In genomic region chr16:19728636-19728965, GRCh38 we compare ENCODE assay signal across 32 cellular contexts.
"Had no signal": no experiment of that assay in that cellular context is flagged by ENCODE, and none has a peak within 500 bp of the region (broad histone marks: within the 10 kb centered on the region; RNA-seq: fewer than 3 reads in every experiment).

No MANE protein-coding gene starts in this region.

- H3K27ac ChIP-seq: adrenal gland, body of pancreas, epithelial cell of prostate, esophagus squamous epithelium, gastroesophageal sphincter, heart right ventricle had no signal

- H3K36me3 ChIP-seq: adrenal gland had no signal

- H3K36me3 Mint-ChIP-seq: activated CD8-positive, alpha-beta memory T cell treated with anti-CD3 and anti-CD28 coated beads, Interleukin-2, amount 10 ng/mL, durations not matched to agents 7 days and 5 days; activated naive CD4-positive, alpha-beta T cell treated with anti-CD3 and anti-CD28 coated beads, Interleukin-2, amount 50 U/mL, for 24 hours; activated naive CD8-positive, alpha-beta T cell treated with anti-CD3 and anti-CD28 coated beads for 36 hours had no signal

- H3K27me3 Mint-ChIP-seq: activated CD4-positive, alpha-beta memory T cell treated with anti-CD3 and anti-CD28 coated beads for 36 hours; activated CD4-positive, alpha-beta T cell treated with anti-CD3 and anti-CD28 coated beads for 36 hours; activated CD4-positive, alpha-beta T cell treated with anti-CD3 and anti-CD28 coated beads, Interleukin-2, amount 10 ng/mL, durations not matched to agents 24 days and 14 days; activated CD8-positive, alpha-beta memory T cell treated with anti-CD3 and anti-CD28 coated beads, Interleukin-2, amount 10 ng/mL, durations not matched to agents 7 days and 5 days; activated naive CD4-positive, alpha-beta T cell treated with anti-CD3 and anti-CD28 coated beads, Interleukin-2, amount 50 U/mL, for 24 hours; activated naive CD8-positive, alpha-beta T cell treated with anti-CD3 and anti-CD28 coated beads for 36 hours; activated naive CD8-positive, alpha-beta T cell treated with anti-CD3 and anti-CD28 coated beads, Interleukin-2, amount 50 U/mL, for 24 hours; effector memory CD8-positive, alpha-beta T cell had no signal

- H3K4me1 ChIP-seq: adrenal gland, body of pancreas, esophagus squamous epithelium, gastroesophageal sphincter had no signal

- H3K4me3 ChIP-seq: adrenal gland, body of pancreas, esophagus squamous epithelium, gastroesophageal sphincter, heart right ventricle had no signal

- FAIRE-seq: colon had no signal

- H3K4me3 Mint-ChIP-seq: activated CD4-positive, alpha-beta memory T cell treated with anti-CD3 and anti-CD28 coated beads for 36 hours; activated CD4-positive, alpha-beta T cell treated with anti-CD3 and anti-CD28 coated beads for 36 hours; activated CD4-positive, alpha-beta T cell treated with anti-CD3 and anti-CD28 coated beads, Interleukin-2, amount 10 ng/mL, durations not matched to agents 24 days and 14 days; activated CD8-positive, alpha-beta memory T cell treated with anti-CD3 and anti-CD28 coated beads, Interleukin-2, amount 10 ng/mL, durations not matched to agents 7 days and 5 days; activated CD8-positive, alpha-beta T cell treated with anti-CD3 and anti-CD28 coated beads, Interleukin-2, amount 10 ng/mL, durations not matched to agents 7 days and 5 days; activated naive CD4-positive, alpha-beta T cell treated with anti-CD3 and anti-CD28 coated beads for 36 hours; activated naive CD4-positive, alpha-beta T cell treated with anti-CD3 and anti-CD28 coated beads, Interleukin-2, amount 50 U/mL, for 24 hours; activated naive CD8-positive, alpha-beta T cell treated with anti-CD3 and anti-CD28 coated beads for 36 hours; activated naive CD8-positive, alpha-beta T cell treated with anti-CD3 and anti-CD28 coated beads, Interleukin-2, amount 50 U/mL, for 24 hours; activated T-helper 1 cell treated with anti-CD3 and anti-CD28 coated beads, Interleukin-12 subunit alpha, Interleukin-12 subunit beta, Interleukin-2, Interleukin-4 antibody, amounts not matched to agents 30 ng/mL and 10 ng/mL and 1 ng/mL, durations not matched to agents 14 hours and 24 hours and 36 hours; effector memory CD8-positive, alpha-beta T cell had no signal

- H3K9me3 Mint-ChIP-seq: activated CD4-positive, alpha-beta memory T cell treated with anti-CD3 and anti-CD28 coated beads for 36 hours; activated CD4-positive, alpha-beta T cell treated with anti-CD3 and anti-CD28 coated beads, Interleukin-2, amount 10 ng/mL, durations not matched to agents 24 days and 14 days; activated naive CD4-positive, alpha-beta T cell treated with anti-CD3 and anti-CD28 coated beads for 36 hours; activated naive CD4-positive, alpha-beta T cell treated with anti-CD3 and anti-CD28 coated beads, Interleukin-2, amount 50 U/mL, for 24 hours; activated naive CD8-positive, alpha-beta T cell treated with anti-CD3 and anti-CD28 coated beads for 36 hours; activated naive CD8-positive, alpha-beta T cell treated with anti-CD3 and anti-CD28 coated beads, Interleukin-2, amount 50 U/mL, for 24 hours; activated T-helper 1 cell treated with anti-CD3 and anti-CD28 coated beads, Interleukin-12 subunit alpha, Interleukin-12 subunit beta, Interleukin-2, Interleukin-4 antibody, amounts not matched to agents 30 ng/mL and 10 ng/mL and 1 ng/mL, durations not matched to agents 14 hours and 24 hours and 36 hours; activated T-helper 2 cell treated with anti-CD3 and anti-CD28 coated beads, Interferon-gamma antibody, Interleukin-2, Interleukin-4, amounts not matched to agents 10 μg/mL and 5 μg/mL and 100 μg/mL, durations not matched to agents 14 hours and 24 hours and 36 hours; effector memory CD8-positive, alpha-beta T cell had no signal

- H3K4me1 Mint-ChIP-seq: activated CD4-positive, alpha-beta T cell treated with anti-CD3 and anti-CD28 coated beads for 36 hours; activated CD4-positive, alpha-beta T cell treated with anti-CD3 and anti-CD28 coated beads, Interleukin-2, amount 10 ng/mL, durations not matched to agents 24 days and 14 days; activated naive CD4-positive, alpha-beta T cell treated with anti-CD3 and anti-CD28 coated beads, Interleukin-2, amount 50 U/mL, for 24 hours had no signal

- DNase-seq: activated CD4-positive, alpha-beta memory T cell treated with anti-CD3 and anti-CD28 coated beads for 36 hours; activated CD4-positive, alpha-beta T cell treated with anti-CD3 and anti-CD28 coated beads for 36 hours; activated CD4-positive, alpha-beta T cell treated with anti-CD3 and anti-CD28 coated beads, Interleukin-2, amount 10 ng/mL, durations not matched to agents 24 days and 14 days; activated CD4-positive, CD25-positive, alpha-beta regulatory T cell; activated CD4-positive, CD25-positive, alpha-beta regulatory T cell treated with anti-CD3 and anti-CD28 coated beads, Interleukin-2, amount 50 U/mL, for 72 hours; activated CD8-positive, alpha-beta memory T cell treated with anti-CD3 and anti-CD28 coated beads, Interleukin-2, amount 10 ng/mL, durations not matched to agents 7 days and 5 days; activated CD8-positive, alpha-beta memory T cell treated with anti-CD3 and anti-CD28 coated beads, Interleukin-2, amount 50 U/mL, for 4 hours; activated CD8-positive, alpha-beta T cell treated with anti-CD3 and anti-CD28 coated beads, Interleukin-2, amount 10 ng/mL, durations not matched to agents 7 days and 5 days; activated effector memory CD4-positive, alpha-beta T cell treated with anti-CD3 and anti-CD28 coated beads, Interleukin-2, amount 50 U/mL, for 16 hours; activated naive CD4-positive, alpha-beta T cell treated with anti-CD3 and anti-CD28 coated beads for 36 hours; activated naive CD8-positive, alpha-beta T cell treated with anti-CD3 and anti-CD28 coated beads for 36 hours; activated naive CD8-positive, alpha-beta T cell treated with anti-CD3 and anti-CD28 coated beads, Interleukin-2, amount 50 U/mL, for 24 hours; activated T-cell treated with anti-CD3 and anti-CD28 coated beads, Interleukin-2, amount 50 U/mL, for 1 hour; activated T-cell treated with anti-CD3 and anti-CD28 coated beads, Interleukin-2, amount 50 U/mL, for 48 hours; adrenal gland; amygdala; aorta; body of pancreas; caudate nucleus; cortex of kidney; dermis blood vessel endothelial cell; effector CD4-positive, alpha-beta T cell; effector memory CD8-positive, alpha-beta T cell; esophagus squamous epithelium; foreskin melanocyte; heart right ventricle had no signal

- H3K27ac Mint-ChIP-seq: activated CD4-positive, alpha-beta memory T cell treated with anti-CD3 and anti-CD28 coated beads for 36 hours; activated CD4-positive, alpha-beta T cell treated with anti-CD3 and anti-CD28 coated beads for 36 hours; activated CD4-positive, alpha-beta T cell treated with anti-CD3 and anti-CD28 coated beads, Interleukin-2, amount 10 ng/mL, durations not matched to agents 24 days and 14 days; activated CD8-positive, alpha-beta memory T cell treated with anti-CD3 and anti-CD28 coated beads, Interleukin-2, amount 10 ng/mL, durations not matched to agents 7 days and 5 days; activated CD8-positive, alpha-beta T cell treated with anti-CD3 and anti-CD28 coated beads, Interleukin-2, amount 10 ng/mL, durations not matched to agents 7 days and 5 days; activated naive CD4-positive, alpha-beta T cell treated with anti-CD3 and anti-CD28 coated beads for 36 hours; activated naive CD4-positive, alpha-beta T cell treated with anti-CD3 and anti-CD28 coated beads, Interleukin-2, amount 50 U/mL, for 24 hours; activated naive CD8-positive, alpha-beta T cell treated with anti-CD3 and anti-CD28 coated beads for 36 hours; activated naive CD8-positive, alpha-beta T cell treated with anti-CD3 and anti-CD28 coated beads, Interleukin-2, amount 50 U/mL, for 24 hours; activated T-helper 1 cell treated with anti-CD3 and anti-CD28 coated beads, Interleukin-12 subunit alpha, Interleukin-12 subunit beta, Interleukin-2, Interleukin-4 antibody, amounts not matched to agents 30 ng/mL and 10 ng/mL and 1 ng/mL, durations not matched to agents 14 hours and 24 hours and 36 hours; activated T-helper 2 cell treated with anti-CD3 and anti-CD28 coated beads, Interferon-gamma antibody, Interleukin-2, Interleukin-4, amounts not matched to agents 10 μg/mL and 5 μg/mL and 100 μg/mL, durations not matched to agents 14 hours and 24 hours and 36 hours; effector memory CD8-positive, alpha-beta T cell had no signal

- H3K9me3 ChIP-seq: adrenal gland, body of pancreas, esophagus squamous epithelium, gastroesophageal sphincter, heart right ventricle had no signal

- ATAC-seq: activated CD4-positive, alpha-beta T cell treated with anti-CD3 and anti-CD28 coated beads for 36 hours; activated CD8-positive, alpha-beta memory T cell treated with anti-CD3 and anti-CD28 coated beads, Interleukin-2, amount 10 ng/mL, durations not matched to agents 7 days and 5 days; activated CD8-positive, alpha-beta T cell treated with anti-CD3 and anti-CD28 coated beads, Interleukin-2, amount 10 ng/mL, durations not matched to agents 7 days and 5 days; activated naive CD8-positive, alpha-beta T cell treated with anti-CD3 and anti-CD28 coated beads, Interleukin-2, amount 50 U/mL, for 24 hours; body of pancreas; gastroesophageal sphincter; heart right ventricle had no signal

- H3K27me3 ChIP-seq: adrenal gland, body of pancreas, esophagus squamous epithelium, gastroesophageal sphincter, heart right ventricle had no signal
